26 cellular contexts compared by ENCODE assay signal in the genomic region with DNA sequence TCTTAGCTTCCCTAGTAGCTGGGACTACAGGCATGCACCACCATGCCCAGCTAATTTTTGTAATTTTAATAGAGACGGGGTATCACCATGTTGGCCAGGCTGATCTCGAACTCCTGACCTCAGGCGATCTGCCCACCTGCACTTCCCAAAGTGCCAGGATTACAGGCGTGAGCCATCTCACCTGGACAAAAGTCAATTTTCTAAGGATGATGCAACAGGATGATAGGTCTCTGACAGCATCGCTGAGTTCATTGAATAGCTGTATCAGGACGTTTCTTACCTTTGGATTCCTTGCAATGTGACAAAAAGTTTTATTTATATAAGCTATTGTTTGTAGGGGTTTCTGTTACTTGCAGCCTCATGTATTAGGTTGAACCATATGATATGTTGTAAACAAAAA. TPM values are rescaled to one million over a fixed set of nuclear protein-coding genes. Genes with fewer than 3 reads are reported as not detected.
DNase-seq lines count a peak whose midpoint lies in the region; ATAC-seq, FAIRE-seq and TF ChIP-seq lines count a peak whose summit lies in the region.
"Had no signal": no experiment of that assay in that cellular context is flagged by ENCODE, and none has a peak within 500 bp of the region (broad histone marks: within the 10 kb centered on the region; RNA-seq: fewer than 3 reads in every experiment).

No MANE protein-coding gene starts in this region.

- no peak overlapping the region for H2AFZ ChIP-seq in IMR-90 (replicated peaks; ENCODE audit: low read length, poor library complexity)
- no peak overlapping the region for H2AFZ ChIP-seq in smooth muscle cell (ENCODE audit: low read depth)
- H2AFZ ChIP-seq: GM23338, PC-9 had no signal

- H3K79me1 ChIP-seq in IMR-90 (ENCODE audit: low read depth in 1 of 2, low read length in 2 of 2) = peaks cover 0 to 5% of the 10 kb centered on the region in 2 experiments; a peak in 2 of 4 replicates

- intact Hi-C loops in IMR-90 (cut with micrococcal nuclease) = loop anchor here (5.0 kb wide), 4 partner anchors 92 to 652 kb away; partner anchors contain the start of gene SLC38A2
- intact Hi-C loops in kidney (cut with DNase I) = no loop called here
- intact Hi-C loops in naive thymus-derived CD4-positive, alpha-beta T cell (cut with micrococcal nuclease) = loop anchor here (5.0 to 10.0 kb wide), 2 partner anchors 347 to 869 kb away; no protein-coding TSS in a partner anchor
- intact Hi-C loops in heart right ventricle (cut with DNase I) = loop anchor here in 7 of 10 donors (2.0 to 10.0 kb wide), 5 partner anchors 347 to 682 kb away; no protein-coding TSS in a partner anchor

- H3K9ac ChIP-seq in IMR-90 (ENCODE audit: low read depth, low read length) = no peak overlapping the region
- no peak overlapping the region for H3K9ac ChIP-seq in kidney (ENCODE audit: low read length in 2 of 2)
- H3K9ac ChIP-seq in smooth muscle cell (ENCODE audit: low read depth) = no peak overlapping the region

- H3K9me3 Mint-ChIP-seq in naive thymus-derived CD4-positive, alpha-beta T cell = no peaks in the 10 kb centered on the region
- H3K9me3 Mint-ChIP-seq: CD4-positive, alpha-beta memory T cell; GM23338; H9; HFFc6; IgD-negative memory B cell had no signal

- peak overlapping the region; percentile 68; the same call in 1 of the 2 replicates for H2AK5ac ChIP-seq in IMR-90 (ENCODE audit: low read depth, low read length)

- no peak overlapping the region for H3K23ac ChIP-seq in IMR-90 (ENCODE audit: low read depth, low read length)

- TF ChIP-seq CTCF in IMR-90 (conservative IDR thresholded peaks at IDR 0.05; ENCODE audit: low read depth, low read length) (no peak), RWPE2 (IDR thresholded peaks at IDR 0.05; ENCODE audit: poor library complexity, severe bottlenecking) (no peak), kidney (IDR thresholded peaks at IDR 0.05; ENCODE audit: borderline replicate concordance, extremely low read depth, insufficient read depth) (no peak), smooth muscle cell (IDR thresholded peaks at IDR 0.05; ENCODE audit: borderline replicate concordance, insufficient read depth, poor library complexity, severe bottlenecking) (no peak), heart right ventricle (IDR thresholded peaks at IDR 0.05) (no peak)

- no peaks in the 10 kb centered on the region for H3F3A ChIP-seq in smooth muscle cell (ENCODE audit: low read depth)

- H3K56ac ChIP-seq in IMR-90 (ENCODE audit: extremely low read depth, insufficient read depth, low read length) = no peak overlapping the region

- POLR2A ChIA-PET in IMR-90 (lab: Charles Lee; ENCODE audit: unreplicated experiment) = no interaction called here
- POLR2A ChIA-PET in naive thymus-derived CD4-positive, alpha-beta T cell (lab: Charles Lee) = interaction anchor here (1.0 kb wide), 2 partner anchors 192 to 374 kb away, joined by 3 read pairs; no protein-coding TSS in a partner anchor

- H3K27ac ChIP-seq in IMR-90 (ENCODE audit: insufficient read depth, low read length) = no peak overlapping the region
- H3K27ac ChIP-seq in RWPE2 (ENCODE audit: poor library complexity, severe bottlenecking) = peak overlapping the region; percentile 84
- no peak overlapping the region for H3K27ac ChIP-seq in kidney (ENCODE audit: low read depth in 2 of 2, low read length in 2 of 2)
- H3K27ac ChIP-seq in smooth muscle cell (ENCODE audit: low read depth) = no peak overlapping the region
- no peak overlapping the region for H3K27ac ChIP-seq in substantia nigra (ENCODE audit: low read depth, low read length, poor library complexity, severe bottlenecking)
- no peak overlapping the region for H3K27ac ChIP-seq in naive thymus-derived CD4-positive, alpha-beta T cell (ENCODE audit: low read depth, low read length)
- no peak overlapping the region for H3K27ac ChIP-seq in heart right ventricle
- H3K27ac ChIP-seq: PC-9 had no signal

- H3K27ac Mint-ChIP-seq in naive thymus-derived CD4-positive, alpha-beta T cell = no peak overlapping the region
- H3K27ac Mint-ChIP-seq: CD4-positive, alpha-beta memory T cell; GM23338; H9; IgD-negative memory B cell had no signal

- peaks cover 4% of the 10 kb centered on the region; the same call in 1 of the 2 replicates for H3K9me1 ChIP-seq in IMR-90 (ENCODE audit: insufficient read depth, low read length)

- no peaks in the 10 kb centered on the region for H3K36me3 Mint-ChIP-seq in naive thymus-derived CD4-positive, alpha-beta T cell
- H3K36me3 Mint-ChIP-seq: CD4-positive, alpha-beta memory T cell; IgD-negative memory B cell had no signal

- peak overlapping the region; percentile 55; the same call in 1 of the 2 replicates for H3K14ac ChIP-seq in IMR-90 (replicated peaks; ENCODE audit: low read depth, low read length)

- no peak overlapping the region for H4K5ac ChIP-seq in IMR-90 (ENCODE audit: low read depth, low read length)

- H3K27me3 Mint-ChIP-seq in naive thymus-derived CD4-positive, alpha-beta T cell = peaks cover 0 to 27% (median 5%) of the 10 kb centered on the region in 5 donors

- peaks cover 5% of the 10 kb centered on the region; the same call in 1 of the 2 replicates for H3K4me1 ChIP-seq in IMR-90 (ENCODE audit: control insufficient read depth, insufficient read depth, low read length)
- peaks cover 36% of the 10 kb centered on the region for H3K4me1 ChIP-seq in RWPE2 (ENCODE audit: insufficient read depth, poor library complexity, severe bottlenecking)
- no peaks in the 10 kb centered on the region for H3K4me1 ChIP-seq in kidney (ENCODE audit: control insufficient read depth in 1 of 2, insufficient read depth in 1 of 2, low read depth in 1 of 2, low read length in 2 of 2)
- H3K4me1 ChIP-seq in smooth muscle cell (ENCODE audit: low read depth) = no peaks in the 10 kb centered on the region
- H3K4me1 ChIP-seq in naive thymus-derived CD4-positive, alpha-beta T cell (ENCODE audit: control insufficient read depth in 2 of 2, insufficient read depth in 2 of 2, low read length in 2 of 2) = no peaks in the 10 kb centered on the region
- peaks cover 0 to 9% (median 0%) of the 10 kb centered on the region in 9 donors for H3K4me1 ChIP-seq in heart right ventricle

- in situ Hi-C loops in IMR-90 (cut with MboI; ENCODE audit: low sequenced_read_pairs) = loop anchor here (5.0 kb wide), 1 partner anchor 347 kb away; no protein-coding TSS in a partner anchor

- H4K8ac ChIP-seq in IMR-90 (ENCODE audit: low read depth in 2 of 2, low read length in 2 of 2) = no peak overlapping the region

- dilution Hi-C loops in IMR-90 (cut with HindIII; ENCODE audit: low sequenced_read_pairs, unreplicated experiment) = no loop called here

- H2BK5ac ChIP-seq in IMR-90 (ENCODE audit: low read depth, low read length, poor library complexity, severe bottlenecking) = no peak overlapping the region

- peak overlapping the region; percentile 87; the same call in 1 of the 2 replicates for H3K4ac ChIP-seq in IMR-90 (ENCODE audit: low read depth, low read length)

- H3K9me3 ChIP-seq in IMR-90 (ENCODE audit: control insufficient read depth, insufficient read depth, low read length) = no peaks in the 10 kb centered on the region
- no peaks in the 10 kb centered on the region for H3K9me3 ChIP-seq in RWPE2 (ENCODE audit: severe bottlenecking)
- no peaks in the 10 kb centered on the region for H3K9me3 ChIP-seq in kidney (ENCODE audit: control insufficient read depth in 1 of 2, low read length in 2 of 2)
- no peaks in the 10 kb centered on the region for H3K9me3 ChIP-seq in smooth muscle cell (replicated peaks; ENCODE audit: low read depth)
- no peaks in the 10 kb centered on the region for H3K9me3 ChIP-seq in naive thymus-derived CD4-positive, alpha-beta T cell (ENCODE audit: control insufficient read depth in 2 of 3, low read length in 3 of 3)
- no peaks in the 10 kb centered on the region for H3K9me3 ChIP-seq in heart right ventricle

- H3K4me1 Mint-ChIP-seq in naive thymus-derived CD4-positive, alpha-beta T cell = no peaks in the 10 kb centered on the region
- H3K4me1 Mint-ChIP-seq: CD4-positive, alpha-beta memory T cell; GM23338; H9; IgD-negative memory B cell had no signal

- no peak overlapping the region for H3K4me2 ChIP-seq in IMR-90 (ENCODE audit: low read depth, low read length)
- peak overlapping the region; percentile 19 for H3K4me2 ChIP-seq in smooth muscle cell
- H3K4me2 ChIP-seq: GM23338, PC-9 had no signal

- ATAC-seq in IMR-90 (ENCODE audit: low read depth) (no peak), RWPE2 (ENCODE audit: low read depth) (peak; percentile 22; the same call in 1 of the 3 replicates), heart right ventricle (no peak)
- ATAC-seq in naive thymus-derived CD4-positive, alpha-beta T cell = no peak
- ATAC-seq: GM23338 had no signal

- 0 out of 2 replicates have a peak overlapping the region, but pooled peaks have one; percentile 15 for H4K91ac ChIP-seq in IMR-90 (ENCODE audit: insufficient read depth, low read depth, low read length)

- H3K4me3 ChIP-seq in IMR-90 (ENCODE audit: insufficient read depth, low read depth, low read length) (no peak overlapping the region), RWPE2 (ENCODE audit: severe bottlenecking) (no peak overlapping the region), kidney (ENCODE audit: low read length in 2 of 2) (no peak overlapping the region), smooth muscle cell (no peak overlapping the region), heart right ventricle (no peak overlapping the region)
- no peak overlapping the region for H3K4me3 ChIP-seq in naive thymus-derived CD4-positive, alpha-beta T cell (ENCODE audit: low read length)
- H3K4me3 ChIP-seq: GM23338, PC-9 had no signal

- DNase-seq in IMR-90 = no peak
- no peak for DNase-seq in RWPE2 (ENCODE audit: low spot score)
- peak; percentile 45 for DNase-seq in kidney
- DNase-seq in smooth muscle cell (lab: John Stamatoyannopoulos, UW; ENCODE audit: unreplicated experiment) = no peak
- DNase-seq in substantia nigra (lab: John Stamatoyannopoulos, UW) = no peak
- DNase-seq in naive thymus-derived CD4-positive, alpha-beta T cell = no peak
- DNase-seq in heart right ventricle = no peak
- DNase-seq: C1 segment of cervical spinal cord; CD4-positive, alpha-beta memory T cell; COR-L47; DMS53; H9; HFFc6; NCI-H1092; NCI-H1417 treated with DMSO at 0.1 percent for 48 hours; NCI-H187; NCI-H2081 treated with DMSO at 0.1 percent for 48 hours; NCI-H2171; NCI-H510A treated with DMSO at 0.1 percent for 48 hours; NCI-H748 treated with DMSO at 0.1 percent for 48 hours; NK-92 treated with Interleukin-12 subunit alpha and Interleukin-12 subunit beta, amount 100 ng/mL, for 24 hours; PC-9; Right ventricle myocardium superior had no signal

- H3K18ac ChIP-seq in IMR-90 (ENCODE audit: low read depth, low read length) = no peak overlapping the region

- no TSS peak for BruUV-seq in IMR-90 (replicated peaks; lab: Mats Ljungman, UMichigan)

- TF ChIP-seq POLR2A in IMR-90 (IDR thresholded peaks at IDR 0.05; ENCODE audit: low read depth, low read length) = no peak

- no peak for TF ChIP-seq RAD21 in IMR-90 (IDR thresholded peaks at IDR 0.05; ENCODE audit: low read length)

- H3K27me3 ChIP-seq in IMR-90 (ENCODE audit: control insufficient read depth, insufficient read depth, low read length) = no peaks in the 10 kb centered on the region
- no peaks in the 10 kb centered on the region for H3K27me3 ChIP-seq in RWPE2 (ENCODE audit: insufficient read depth, poor library complexity, severe bottlenecking)
- no peaks in the 10 kb centered on the region for H3K27me3 ChIP-seq in smooth muscle cell (ENCODE audit: low read depth)
- H3K27me3 ChIP-seq in naive thymus-derived CD4-positive, alpha-beta T cell (ENCODE audit: control insufficient read depth in 2 of 2, insufficient read depth in 2 of 2, low read length in 2 of 2) = no peaks in the 10 kb centered on the region
- H3K27me3 ChIP-seq in heart right ventricle = peaks cover 0 to 6% (median 0%) of the 10 kb centered on the region in 7 donors

- H2BK15ac ChIP-seq in IMR-90 (ENCODE audit: low read depth, low read length) = peak overlapping the region; percentile 90; the same call in 1 of the 3 replicates

- no peaks in the 10 kb centered on the region for H3K79me2 ChIP-seq in smooth muscle cell (ENCODE audit: low read depth)

- no peak overlapping the region for H2AK9ac ChIP-seq in IMR-90 (replicated peaks; ENCODE audit: low read depth, low read length, poor library complexity)

- no peaks in the 10 kb centered on the region for H3K36me3 ChIP-seq in IMR-90 (ENCODE audit: control insufficient read depth, insufficient read depth, low read length)
- H3K36me3 ChIP-seq in RWPE2 (ENCODE audit: low read depth) = no peaks in the 10 kb centered on the region
- no peaks in the 10 kb centered on the region for H3K36me3 ChIP-seq in kidney (ENCODE audit: control insufficient read depth in 1 of 2, insufficient read depth in 2 of 2, low read length in 2 of 2)
- H3K36me3 ChIP-seq in smooth muscle cell (ENCODE audit: low read depth) = no peaks in the 10 kb centered on the region
- H3K36me3 ChIP-seq in naive thymus-derived CD4-positive, alpha-beta T cell (ENCODE audit: control insufficient read depth in 2 of 3, insufficient read depth in 3 of 3, low read length in 3 of 3) = no peaks in the 10 kb centered on the region
- no peaks in the 10 kb centered on the region for H3K36me3 ChIP-seq in heart right ventricle

- WGBS in IMR-90 (ENCODE audit: extremely low coverage in 2 of 2, insufficient read length in 1 of 2), 2 experiments = no CpG with 5 or more reads among the region's 6 CpGs
- 91% methylated on average over 6 of the region's 6 CpGs for WGBS in smooth muscle cell (ENCODE audit: low lambda C conversion rate)
- 87 to 90% methylated on average over 6 of the region's 6 CpGs for WGBS in heart right ventricle, 2 donors

- H4K20me1 ChIP-seq in IMR-90 (ENCODE audit: insufficient read depth, low read length) = no peaks in the 10 kb centered on the region
- no peaks in the 10 kb centered on the region for H4K20me1 ChIP-seq in smooth muscle cell (ENCODE audit: low read depth)

- CTCF ChIA-PET in IMR-90 (lab: Yijun Ruan, JAX) = interaction anchor here (1.0 to 1.1 kb wide), 2 partner anchors 8 to 10 kb away, joined by 3 to 4 read pairs; no protein-coding TSS in a partner anchor
- CTCF ChIA-PET in naive thymus-derived CD4-positive, alpha-beta T cell (lab: Charles Lee) = interaction anchor here (0.6 to 1.6 kb wide), 8 partner anchors 8 to 899 kb away, joined by 3 to 5 read pairs (median 3); no protein-coding TSS in a partner anchor

- H3K4me3 Mint-ChIP-seq in naive thymus-derived CD4-positive, alpha-beta T cell = no peak overlapping the region
- H3K4me3 Mint-ChIP-seq: CD4-positive, alpha-beta memory T cell; GM23338; H9; IgD-negative memory B cell had no signal

- peak overlapping the region; percentile 56 for H2BK20ac ChIP-seq in IMR-90 (ENCODE audit: low read depth, low read length)

- H2BK120ac ChIP-seq in IMR-90 (ENCODE audit: low read depth, low read length) = peak overlapping the region; percentile 86

- FAIRE-seq in kidney (lab: Jason Lieb, UNC) = no peak
- FAIRE-seq: GM18507 had no signal

RNA-seq across cellular contexts. Expression of gene PCED1B, which starts 55.5 kb away (rescaled TPM):
- total RNA-seq in IMR-90 (2012; rRNA removed) = 0.28 and 0.36 TPM in 2 replicates
- 2.0 and 2.6 TPM in 2 replicates for polyA plus RNA-seq in IMR-90 (2012; rRNA removed)
- polyA plus RNA-seq in IMR-90 (2012; cell fraction: cytosol; rRNA removed) = 1.4 and 2.1 TPM in 2 replicates
- polyA plus RNA-seq in IMR-90 (2012; cell fraction: nucleus; rRNA removed; ENCODE audit: low replicate concordance) = 5.1 and 8.9 TPM in 2 replicates
- total RNA-seq in kidney = 9.2 TPM
- 2.8 TPM for polyA plus RNA-seq in kidney (ENCODE audit: insufficient read depth, low read depth, low replicate concordance)
- total RNA-seq in smooth muscle cell = 2.7 and 6.1 TPM in 2 replicates
- polyA plus RNA-seq in smooth muscle cell = 3.5 and 6.3 TPM in 2 replicates
- total RNA-seq in naive thymus-derived CD4-positive, alpha-beta T cell = 10 to 100 TPM; 41.4 to 98.3 (median 70.0) TPM
- polyA plus RNA-seq in naive thymus-derived CD4-positive, alpha-beta T cell = 100 to 1,000 TPM; 137 to 147 TPM
- total RNA-seq in heart right ventricle = 1 to 10 TPM in 4 of 10 donors, under 1 TPM in 6; 0.49 to 4.8 (median 0.87) TPM
- polyA plus RNA-seq in heart right ventricle = 1 to 10 TPM in 1 of 2 donors, under 1 TPM in 1; 0.87 to 1.6 TPM

RNA-seq across cellular contexts. Expression of gene AMIGO2, which starts 55.8 kb away (rescaled TPM):
- total RNA-seq in IMR-90 (2012; rRNA removed) (31.7 and 32.6 TPM in 2 replicates), kidney (8.7 TPM), smooth muscle cell (51.6 and 59.6 TPM in 2 replicates), heart right ventricle (1 to 10 TPM; 1.1 to 3.2 (median 1.9) TPM)
- polyA plus RNA-seq in IMR-90 (2012; rRNA removed) (17.1 and 20.1 TPM in 2 replicates), kidney (ENCODE audit: insufficient read depth, low read depth, low replicate concordance) (12.2 TPM), smooth muscle cell (30.4 and 54.8 TPM in 2 replicates), heart right ventricle (1 to 10 TPM; 3.1 to 3.3 TPM)
- 4.4 and 5.0 TPM in 2 replicates for polyA plus RNA-seq in IMR-90 (2012; cell fraction: cytosol; rRNA removed)
- 5.1 and 26.1 TPM in 2 replicates for polyA plus RNA-seq in IMR-90 (2012; cell fraction: nucleus; rRNA removed; ENCODE audit: low replicate concordance)
- 10 to 100 TPM in 4 of 5 experiments, 1 to 10 TPM in 1; 6.8 to 13.5 (median 12.8) TPM for total RNA-seq in naive thymus-derived CD4-positive, alpha-beta T cell
- 10 to 100 TPM; 27.0 to 30.4 TPM for polyA plus RNA-seq in naive thymus-derived CD4-positive, alpha-beta T cell
